ENCODE assay signal across 19 cellular contexts in the genomic region with DNA sequence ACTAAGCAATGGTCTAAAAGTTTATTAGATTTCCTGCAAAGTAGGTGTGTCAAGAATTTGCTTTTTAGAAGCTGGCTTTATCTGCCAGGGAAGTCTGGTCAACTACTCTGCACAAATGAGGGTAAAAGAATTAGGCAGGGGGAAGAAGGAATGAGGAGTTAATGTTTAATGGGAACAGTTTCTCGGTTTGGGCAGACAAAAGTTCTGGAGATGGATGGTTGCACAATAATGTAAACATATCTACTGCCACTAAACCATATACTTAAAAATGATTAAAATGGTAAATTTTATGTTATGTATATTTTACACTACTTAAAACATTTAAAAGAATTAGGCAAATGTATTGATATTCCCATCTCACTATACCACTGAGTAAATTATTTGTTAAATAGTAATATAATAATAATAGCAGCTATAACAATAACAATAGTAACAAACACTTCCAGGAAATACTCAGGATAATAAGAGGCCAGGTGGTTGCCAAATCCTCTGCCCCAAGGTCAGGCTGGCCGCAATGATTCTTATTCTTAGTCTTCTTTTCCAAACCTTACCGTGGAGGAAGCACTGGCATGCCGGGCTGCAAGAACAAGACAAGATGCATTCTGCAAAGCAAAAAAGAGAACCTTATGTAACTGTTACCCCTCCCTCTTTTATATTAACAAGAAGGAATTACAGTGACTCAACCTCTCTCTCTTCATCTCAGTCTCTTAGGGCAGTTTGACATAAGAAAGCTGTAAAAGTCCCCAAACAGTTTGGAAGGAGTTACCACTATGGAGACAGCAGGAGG. TPM values are rescaled to one million over a fixed set of nuclear protein-coding genes. Genes with fewer than 3 reads are reported as not detected.
DNase-seq lines count a peak whose midpoint lies in the region; ATAC-seq and TF ChIP-seq lines count a peak whose summit lies in the region.
"Had no signal": no experiment of that assay in that cellular context is flagged by ENCODE, and none has a peak within 500 bp of the region (broad histone marks: within the 10 kb centered on the region; RNA-seq: fewer than 3 reads in every experiment).

No MANE protein-coding gene starts in this region.

- H3K4me3 ChIP-seq in cardiac fibroblast (replicated peaks in 1 of 2; ENCODE audit: low read depth in 2 of 2, low read length in 2 of 2) (no peak overlapping the region), muscle layer of duodenum (ENCODE audit: low read depth in 1 of 2, low read length in 2 of 2) (no peak overlapping the region)
- H3K4me3 ChIP-seq: suprapubic skin had no signal

- DNase-seq in left ventricle myocardium superior, result no peak
- DNase-seq in cardiac septum (ENCODE audit: low spot score), result no peak
- peak; percentile 30 to 47 for DNase-seq in cardiac fibroblast (ENCODE audit: low read depth in 2 of 2)
- DNase-seq in head of caudate nucleus, result no peak
- no peak for DNase-seq in MCF 10A (ENCODE audit: unreplicated experiment)
- DNase-seq in NCI-H1436 (lab: John Stamatoyannopoulos, UW), result no peak
- DNase-seq: activated CD4-positive, CD25-positive, alpha-beta regulatory T cell treated with anti-CD3 and anti-CD28 coated beads, Interleukin-2, amount 50 U/mL, for 72 hours; activated CD8-positive, alpha-beta memory T cell treated with anti-CD3 and anti-CD28 coated beads, Interleukin-2, amount 50 U/mL, for 4 hours; caudate nucleus; foreskin keratinocyte; NCI-H146; NCI-H226; NK-92 treated with Interleukin-12 subunit alpha and Interleukin-12 subunit beta, amount 100 ng/mL, for 24 hours; stimulated activated CD4-positive, alpha-beta T cell treated with anti-CD3 and anti-CD28 coated beads, Interleukin-2, amount 100 ng/mL, for 48 hours had no signal

- peaks cover 84% of the 10 kb centered on the region for H3K36me3 Mint-ChIP-seq in MCF 10A (ENCODE audit: insufficient read depth, unreplicated experiment)

- TF ChIP-seq CTCF in cardiac fibroblast (IDR thresholded peaks at IDR 0.05; ENCODE audit: low read depth, low read length), result no peak
- no peak for TF ChIP-seq CTCF in MCF 10A (IDR thresholded peaks at IDR 0.05; ENCODE audit: unreplicated experiment)

- no peak overlapping the region for H3K27ac Mint-ChIP-seq in MCF 10A (ENCODE audit: low read depth, unreplicated experiment)
- H3K27ac Mint-ChIP-seq: activated naive CD8-positive, alpha-beta T cell had no signal

- CTCF ChIA-PET in MCF 10A (lab: Yijun Ruan, JAX), result interaction anchor here (0.6 to 1.7 kb wide), 6 partner anchors 11 to 32 kb away, joined by 3 to 9 read pairs (median 4); partner anchors contain the start of gene COQ10A

- H3K4me1 Mint-ChIP-seq in MCF 10A (ENCODE audit: insufficient read depth, unreplicated experiment), result peaks cover 3% of the 10 kb centered on the region
- H3K4me1 Mint-ChIP-seq: neural crest cell had no signal

- H3K27ac ChIP-seq in muscle layer of duodenum (ENCODE audit: low read length), result peak overlapping the region; percentile 60
- H3K27ac ChIP-seq: foreskin keratinocyte, suprapubic skin had no signal

- peaks cover 33 to 43% of the 10 kb centered on the region in 2 donors for H3K36me3 ChIP-seq in muscle layer of duodenum (ENCODE audit: control insufficient read depth in 1 of 2, insufficient read depth in 2 of 2, low read length in 2 of 2)

- no peaks in the 10 kb centered on the region for H3K9me3 ChIP-seq in muscle layer of duodenum (ENCODE audit: control insufficient read depth in 1 of 2, low read length in 2 of 2)
- H3K9me3 ChIP-seq: suprapubic skin had no signal

- ATAC-seq in left ventricle myocardium superior (peak; percentile 20), HG02571 (IDR thresholded peaks at IDR 0.05; ENCODE audit: unreplicated experiment) (no peak)
- ATAC-seq: foreskin keratinocyte had no signal

- H3K27me3 Mint-ChIP-seq in MCF 10A (ENCODE audit: insufficient read depth, unreplicated experiment), result no peaks in the 10 kb centered on the region
- H3K27me3 Mint-ChIP-seq: activated naive CD8-positive, alpha-beta T cell had no signal

- intact Hi-C loops in left ventricle myocardium superior (cut with micrococcal nuclease) (no loop called here), cardiac septum (cut with DNase I) (no loop called here), head of caudate nucleus (cut with DNase I) (no loop called here), MCF 10A (cut with micrococcal nuclease) (no loop called here)

- no peaks in the 10 kb centered on the region for H3K9me3 Mint-ChIP-seq in MCF 10A (ENCODE audit: unreplicated experiment)
- H3K9me3 Mint-ChIP-seq: neural crest cell had no signal

- no peaks in the 10 kb centered on the region for H3K27me3 ChIP-seq in muscle layer of duodenum (ENCODE audit: low read depth, low read length)
- H3K27me3 ChIP-seq: foreskin keratinocyte, suprapubic skin had no signal

- no TSS peak for BruUV-seq in MCF 10A (replicated peaks; lab: Mats Ljungman, UMichigan)

- peaks cover 4 to 25% of the 10 kb centered on the region in 2 donors for H3K4me1 ChIP-seq in muscle layer of duodenum (ENCODE audit: control insufficient read depth in 1 of 2, insufficient read depth in 2 of 2, low read length in 2 of 2)

- POLR2A ChIA-PET in MCF 10A (lab: Yijun Ruan, JAX), result interaction anchor here (1.0 to 5.4 kb wide), 2 partner anchors 12 to 168 kb away, joined by 3 to 27 read pairs; partner anchors contain the start of genes CS and ZC3H10

- H3K4me3 Mint-ChIP-seq in MCF 10A (ENCODE audit: unreplicated experiment), result no peak overlapping the region
- H3K4me3 Mint-ChIP-seq: activated naive CD8-positive, alpha-beta T cell; neural crest cell had no signal

RNA-seq across cellular contexts. Expression of gene CS, which starts 13.9 kb away (rescaled TPM):
- total RNA-seq in left ventricle myocardium superior (865 TPM), cardiac septum (570 TPM), MCF 10A (2022) (213 and 257 TPM in 2 replicates)

RNA-seq across cellular contexts. Expression of gene COQ10A, which starts 19.5 kb away (rescaled TPM):
- total RNA-seq in left ventricle myocardium superior (162 TPM), cardiac septum (86.8 TPM), MCF 10A (2022) (3.6 and 3.8 TPM in 2 replicates)

RNA-seq across cellular contexts. Expression of gene ANKRD52, which starts 28.1 kb away (rescaled TPM):
- total RNA-seq in left ventricle myocardium superior (28.5 TPM), cardiac septum (28.8 TPM), MCF 10A (2022) (46.3 and 73.8 TPM in 2 replicates)

RNA-seq across cellular contexts. Expression of gene CNPY2, which starts 29.6 kb away (rescaled TPM):
- total RNA-seq in left ventricle myocardium superior (32.3 TPM), cardiac septum (38.0 TPM), MCF 10A (2022) (169 and 210 TPM in 2 replicates)

RNA-seq across cellular contexts. Expression of gene PAN2, which starts 47.6 kb away (rescaled TPM):
- total RNA-seq in left ventricle myocardium superior (52.2 TPM), cardiac septum (46.3 TPM), MCF 10A (2022) (72.9 and 80.1 TPM in 2 replicates)

Comparison
In these comparisons a context has a peak if more than half of its experiments do, and no peak if none do; other contexts are left out.
1. DNase-seq: peak in cardiac fibroblast (2 of 2); none in left ventricle myocardium superior (single experiment), cardiac septum (single experiment), head of caudate nucleus (0 of 42), MCF 10A (single experiment) and NCI-H1436 (single experiment).
2. RNA of gene COQ10A, which starts 19.5 kb away (total RNA-seq): 162 TPM in left ventricle myocardium superior (single experiment) and 86.8 TPM in cardiac septum (single experiment); 3.6 to 3.8 TPM in MCF 10A; every median in the first group is over 10 times any median in the second.